In genomic region chr1:38190978-38191377, GRCh38 we compare ENCODE assay signal across 22 cellular contexts.
"Had no signal": no experiment of that assay in that cellular context is flagged by ENCODE, and none has a peak within 500 bp of the region (broad histone marks: within the 10 kb centered on the region; RNA-seq: fewer than 3 reads in every experiment).

No MANE protein-coding gene starts in this region.

- H3K4me1 Mint-ChIP-seq: activated CD4-positive, alpha-beta T cell treated with anti-CD3 and anti-CD28 coated beads, Interleukin-2, amount 10 ng/mL, durations not matched to agents 7 days and 5 days; central memory CD8-positive, alpha-beta T cell; stimulated activated naive CD8-positive, alpha-beta T cell treated with anti-CD3 and anti-CD28 coated beads, Interleukin-15, amount 100 ng/mL, for 72 hours had no signal

- H3K36me3 ChIP-seq: brain microvascular endothelial cell, right atrium auricular region, suprapubic skin, transverse colon, uterus had no signal

- H3K4me3 ChIP-seq: coronary artery, lung, right atrium auricular region, suprapubic skin, transverse colon, uterus had no signal

- H3K9me3 ChIP-seq: suprapubic skin, transverse colon, uterus had no signal

- H3K4me1 ChIP-seq: right atrium auricular region, suprapubic skin, transverse colon, uterus had no signal

- H3K27ac Mint-ChIP-seq: activated CD4-positive, alpha-beta T cell treated with anti-CD3 and anti-CD28 coated beads, Interleukin-2, amount 10 ng/mL, durations not matched to agents 7 days and 5 days; stimulated activated naive CD8-positive, alpha-beta T cell treated with anti-CD3 and anti-CD28 coated beads, Interleukin-15, amount 100 ng/mL, for 72 hours had no signal

- H3K27ac ChIP-seq: brain microvascular endothelial cell, coronary artery, right atrium auricular region, suprapubic skin, transverse colon, uterus had no signal

- ATAC-seq: activated CD4-positive, CD25-positive, alpha-beta regulatory T cell treated with anti-CD3 and anti-CD28 coated beads, Interleukin-2, amount 50 U/mL, for 24 hours; activated T-cell treated with anti-CD3 and anti-CD28 coated beads, Interleukin-2, amount 50 U/mL, for 4 hours; left lobe of liver; stimulated activated naive CD8-positive, alpha-beta T cell treated with anti-CD3 and anti-CD28 coated beads, Interleukin-15, amount 100 ng/mL, for 72 hours had no signal

- FAIRE-seq: islet of Langerhans had no signal

- H3K27me3 ChIP-seq: brain microvascular endothelial cell, right atrium auricular region had no signal

- H3K4me3 Mint-ChIP-seq: activated CD4-positive, alpha-beta T cell treated with anti-CD3 and anti-CD28 coated beads, Interleukin-2, amount 10 ng/mL, durations not matched to agents 7 days and 5 days; activated T-cell treated with anti-CD3 and anti-CD28 coated beads, Interleukin-2, amount 50 U/mL, for 4 hours; central memory CD8-positive, alpha-beta T cell; stimulated activated naive CD8-positive, alpha-beta T cell treated with anti-CD3 and anti-CD28 coated beads, Interleukin-15, amount 100 ng/mL, for 72 hours had no signal

- H3K9me3 Mint-ChIP-seq: activated CD4-positive, alpha-beta T cell treated with anti-CD3 and anti-CD28 coated beads, Interleukin-2, amount 10 ng/mL, durations not matched to agents 7 days and 5 days; activated T-cell treated with anti-CD3 and anti-CD28 coated beads, Interleukin-2, amount 50 U/mL, for 4 hours; central memory CD8-positive, alpha-beta T cell; stimulated activated naive CD8-positive, alpha-beta T cell treated with anti-CD3 and anti-CD28 coated beads, Interleukin-15, amount 100 ng/mL, for 72 hours had no signal

- DNase-seq: activated CD4-positive, alpha-beta T cell treated with anti-CD3 and anti-CD28 coated beads, Interleukin-2, amount 10 ng/mL, durations not matched to agents 7 days and 5 days; activated CD8-positive, alpha-beta memory T cell treated with anti-CD3 and anti-CD28 coated beads, Interleukin-2, amount 50 U/mL, for 4 hours; activated naive CD4-positive, alpha-beta T cell treated with anti-CD3 and anti-CD28 coated beads, Interleukin-2, amount 50 U/mL, for 16 hours; activated T-cell treated with anti-CD3 and anti-CD28 coated beads, Interleukin-2, amount 50 U/mL, for 4 hours; aorta; brain microvascular endothelial cell; foreskin melanocyte; glutamatergic neuron; hippocampal formation; midbrain; stimulated activated naive CD8-positive, alpha-beta T cell treated with anti-CD3 and anti-CD28 coated beads, Interleukin-15, amount 100 ng/mL, for 72 hours; T1000; transverse colon; uterus had no signal
